8 cellular contexts compared by ENCODE assay signal in the genomic region with DNA sequence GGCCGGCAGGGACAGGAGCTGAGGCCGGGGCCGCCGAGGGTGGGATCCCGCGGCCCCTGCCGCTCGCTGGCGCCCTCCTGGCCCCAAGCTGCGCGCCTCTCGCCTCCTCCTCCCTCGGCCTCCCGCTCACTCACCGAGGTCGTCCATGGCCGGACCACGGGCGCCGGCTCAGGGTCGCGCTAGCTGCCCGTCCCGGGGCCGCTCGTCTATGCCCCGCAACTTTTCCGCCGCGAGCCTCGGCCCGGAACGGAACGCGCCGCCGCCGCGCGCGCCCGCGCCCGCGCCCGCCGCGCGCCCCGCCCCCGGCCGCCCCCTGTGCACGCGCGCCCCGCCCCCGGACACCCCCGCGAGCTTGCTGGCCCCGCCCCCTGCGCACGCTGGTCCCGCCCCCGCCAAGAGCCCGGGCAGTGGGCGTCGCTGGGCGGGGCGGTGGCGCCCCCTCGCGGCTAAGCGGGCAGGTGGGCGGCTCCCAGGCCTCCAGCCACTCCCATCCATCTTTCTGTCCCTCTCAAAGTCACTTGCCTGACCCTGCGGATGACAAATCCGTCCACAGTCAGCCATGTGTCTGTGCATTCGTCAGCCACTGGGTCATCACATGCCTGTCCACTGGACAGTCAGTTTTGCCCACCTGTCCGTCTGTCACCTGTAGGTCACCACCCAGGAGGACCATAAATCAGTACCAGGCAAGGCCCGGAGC. TPM values are rescaled to one million over a fixed set of nuclear protein-coding genes. Genes with fewer than 3 reads are reported as not detected.
DNase-seq lines count a peak whose midpoint lies in the region; ATAC-seq and TF ChIP-seq lines count a peak whose summit lies in the region.

A gene (minus strand): TSS at position 248 of the 697 bp plus-strand sequence. CDS start 101 bp downstream, at position 147.

- in situ Hi-C loops in endometrial microvascular endothelial cells (cut with HindIII; ENCODE audit: inconsistent ontology term, low pct_unique_long_range_greater_than_20kb, low sequenced_read_pairs): no loop called here

- peak; percentile 62 for TF ChIP-seq POLR2A in GM19099 (IDR thresholded peaks at IDR 0.05; ENCODE audit: extremely low read depth, insufficient read length, low read depth)

- TF ChIP-seq CTCF in AG09319 (IDR thresholded peaks at IDR 0.05; ENCODE audit: low read depth, low read length): peak; percentile 60

- DNase-seq in AG09319 (ENCODE audit: extremely low read depth, low read depth) (peak; percentile 64), NOMO-1 (lab: John Stamatoyannopoulos, UW; ENCODE audit: unreplicated experiment in 2 of 2) (peak; percentile 61 to 80), midbrain (lab: John Stamatoyannopoulos, UW) (peak; percentile 89)
- DNase-seq in activated CD8-positive, alpha-beta memory T cell treated with anti-CD3 and anti-CD28 coated beads, Interleukin-2, amount 50 U/mL, for 24 hours (ENCODE audit: extremely low read depth): peak; percentile 54
- DNase-seq in stimulated activated CD8-positive, alpha-beta memory T cell treated with anti-CD3 and anti-CD28 coated beads, Interleukin-2, amount 100 ng/mL, for 1 hour (ENCODE audit: low read depth in 2 of 2): peak; percentile 82 to 87

- peak; percentile 67 for ATAC-seq in HG03442 (IDR thresholded peaks at IDR 0.05; ENCODE audit: unreplicated experiment)

RNA-seq across cellular contexts. Expression of the gene that starts here (rescaled TPM):
- total RNA-seq in endometrial microvascular endothelial cells (ENCODE audit: inconsistent ontology term): 325 TPM

Comparison
In these comparisons a context has a peak if more than half of its experiments do, and no peak if none do; other contexts are left out.
1. Peak in every context shown above with its lines: DNase-seq and ATAC-seq.